Comparison of ENCODE assay signal across 7 cellular contexts in genomic region chr9:63817622-63818518, GRCh38.
DNase-seq lines count a peak whose midpoint lies in the region; ATAC-seq and TF ChIP-seq lines count a peak whose summit lies in the region.

No MANE protein-coding gene starts in this region.

- no peak overlapping the region for H3K27ac Mint-ChIP-seq in neural crest cell (ENCODE audit: unreplicated experiment)

- peaks cover 15% of the 10 kb centered on the region for H3K36me3 Mint-ChIP-seq in neural crest cell (ENCODE audit: low read depth)

- H3K27me3 ChIP-seq in fibroblast of lung (ENCODE audit: control insufficient read depth, insufficient read depth, low read length) = peaks cover 8% of the 10 kb centered on the region

- H3K9ac ChIP-seq in fibroblast of lung (ENCODE audit: insufficient read depth, low read length) = no peak overlapping the region

- H2AFZ ChIP-seq in fibroblast of lung (ENCODE audit: low read length) = no peak overlapping the region

- DNase-seq in activated CD8-positive, alpha-beta memory T cell treated with anti-CD3 and anti-CD28 coated beads for 24 hours = peak; percentile 94
- DNase-seq in fibroblast of lung (ENCODE audit: low read depth in 2 of 2) (peak; percentile 13 to 18), neural crest cell (ENCODE audit: low read depth, low spot score) (peak; percentile 35), substantia nigra (lab: John Stamatoyannopoulos, UW) (no peak), RKO (ENCODE audit: low spot score) (no peak)

- H3K27me3 Mint-ChIP-seq in neural crest cell (ENCODE audit: low read depth) = peaks cover 35% of the 10 kb centered on the region

- ATAC-seq in GM19328 (IDR thresholded peaks at IDR 0.05; ENCODE audit: unreplicated experiment) (peak; percentile 52), HG03378 (IDR thresholded peaks at IDR 0.05; ENCODE audit: unreplicated experiment) (peak; percentile 74)

- no peaks in the 10 kb centered on the region for H4K20me1 ChIP-seq in fibroblast of lung (ENCODE audit: control insufficient read depth, extremely low read depth, insufficient read depth, low read length)

- H3K9me3 ChIP-seq in fibroblast of lung (ENCODE audit: control insufficient read depth, insufficient read depth, low read depth, low read length) = no peaks in the 10 kb centered on the region

- H3K36me3 ChIP-seq in fibroblast of lung (ENCODE audit: control insufficient read depth, insufficient read depth, low read length) = no peaks in the 10 kb centered on the region

- H3K4me1 Mint-ChIP-seq in neural crest cell = peaks cover 11% of the 10 kb centered on the region

- peak overlapping the region in 2 of 4 experiments; percentile 44 to 64 for H3K4me3 ChIP-seq in fibroblast of lung (replicated peaks in 1 of 4; ENCODE audit: control extremely low read depth in 1 of 4, insufficient read depth in 1 of 4, low read depth in 3 of 4, low read length in 4 of 4)

- no peak for TF ChIP-seq CTCF in fibroblast of lung (conservative IDR thresholded peaks at IDR 0.05 in 1 of 2, IDR thresholded peaks at IDR 0.05 in 1 of 2; ENCODE audit: low read depth in 1 of 2, low read length in 2 of 2)
- TF ChIP-seq CTCF in neural crest cell (conservative IDR thresholded peaks at IDR 0.05) = no peak

- H3K4me1 ChIP-seq in fibroblast of lung (ENCODE audit: control insufficient read depth, extremely low read depth, insufficient read depth, low read length) = peaks cover 2% of the 10 kb centered on the region

- peaks cover 8% of the 10 kb centered on the region for H3K9me3 Mint-ChIP-seq in neural crest cell

- peak overlapping the region; percentile 79 for H3K4me3 Mint-ChIP-seq in neural crest cell

- H3K27ac ChIP-seq in fibroblast of lung (ENCODE audit: insufficient read depth, low read length) (no peak overlapping the region), substantia nigra (ENCODE audit: low read depth, low read length, poor library complexity, severe bottlenecking) (peak overlapping the region; percentile 64)

- H3K4me2 ChIP-seq in fibroblast of lung (ENCODE audit: extremely low read depth, insufficient read depth, low read length) = peak overlapping the region; percentile 13

- H3K79me2 ChIP-seq in fibroblast of lung (ENCODE audit: control insufficient read depth, insufficient read depth, low read length) = no peaks in the 10 kb centered on the region

Comparison
In these comparisons a context has a peak if more than half of its experiments do, and no peak if none do; other contexts are left out.
1. DNase-seq: peak in activated CD8-positive, alpha-beta memory T cell treated with anti-CD3 and anti-CD28 coated beads for 24 hours (single experiment), fibroblast of lung (2 of 2) and neural crest cell (single experiment); none in substantia nigra (0 of 49) and RKO (single experiment).